ENCODE assay signal across 8 cellular contexts in the genomic region with DNA sequence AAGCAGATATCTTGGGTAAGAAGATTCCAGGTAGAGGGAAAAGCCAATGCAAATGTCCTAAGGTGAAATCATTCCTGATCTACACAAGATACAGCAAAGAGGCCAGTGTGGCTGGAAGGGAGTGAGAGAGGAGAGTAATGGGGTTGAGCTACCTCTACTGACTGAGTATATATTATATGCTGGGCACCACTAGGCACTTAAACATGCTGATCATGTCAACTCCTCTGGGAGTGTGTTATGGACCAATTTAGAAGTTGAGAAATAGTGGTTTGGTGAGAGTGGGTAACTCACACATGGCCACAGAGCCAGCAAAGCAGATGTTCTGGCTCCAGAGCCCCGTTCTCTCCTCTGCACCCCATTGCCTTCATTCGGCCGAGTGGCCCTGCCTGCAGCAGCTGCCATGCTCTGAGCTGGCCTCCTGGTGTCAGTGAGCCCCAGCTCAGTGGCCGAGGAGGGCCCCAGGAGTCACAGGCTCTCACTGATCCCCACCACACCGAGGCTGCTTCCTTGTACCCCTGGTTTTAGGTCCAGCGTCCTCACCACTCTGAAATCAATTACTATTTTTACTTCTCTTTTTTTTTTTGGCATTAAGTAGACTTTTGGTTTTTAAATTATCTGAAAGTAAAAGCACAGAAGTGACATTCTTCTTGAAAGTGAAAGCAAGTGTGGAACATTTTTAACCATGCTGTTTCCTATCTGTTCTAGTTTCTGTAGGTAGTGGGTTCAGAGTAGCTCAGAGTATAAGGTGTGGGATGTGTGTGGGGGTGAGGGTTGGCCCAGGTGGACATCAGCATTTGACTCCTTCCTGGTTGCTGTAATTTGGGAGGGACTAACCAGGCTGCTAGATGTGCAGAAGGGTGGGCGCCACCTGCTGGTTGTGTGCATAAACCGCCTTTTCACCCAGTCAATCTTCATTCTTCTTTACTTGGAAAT. TPM values are rescaled to one million over a fixed set of nuclear protein-coding genes. Genes with fewer than 3 reads are reported as not detected.
DNase-seq lines count a peak whose midpoint lies in the region; ATAC-seq and TF ChIP-seq lines count a peak whose summit lies in the region.

No MANE protein-coding gene starts in this region.

- peak overlapping the region; percentile 92; the same call in 1 of the 2 replicates for H2AFZ ChIP-seq in GM23338

- H3K4me3 Mint-ChIP-seq in GM23338 = no peak overlapping the region

- peaks cover 5% of the 10 kb centered on the region; the same call in 2 of the 3 replicates for H3K4me1 Mint-ChIP-seq in GM23338

- H3K27me3 Mint-ChIP-seq in GM23338 (ENCODE audit: insufficient read depth, low read depth, poor library complexity) = no peaks in the 10 kb centered on the region

- H3K27ac ChIP-seq in GM23338 (ENCODE audit: low read depth) (no peak overlapping the region), brain microvascular endothelial cell (no peak overlapping the region)

- H3K4me2 ChIP-seq in GM23338 = 0 out of 2 replicates have a peak overlapping the region, but pooled peaks have one; percentile 41

- H3K9me3 Mint-ChIP-seq in GM23338 = peaks cover 4% of the 10 kb centered on the region; the same call in 1 of the 3 replicates

- H3K36me3 Mint-ChIP-seq in GM23338 (ENCODE audit: low read depth) = no peaks in the 10 kb centered on the region; the same call in 1 of the 3 replicates

- in situ Hi-C loops in brain microvascular endothelial cell (cut with HindIII; ENCODE audit: low pct_ligation_motif_present, low sequenced_read_pairs) = no loop called here

- ATAC-seq in GM23338 = peak; percentile 75

- H3K4me3 ChIP-seq in GM23338 = no peak overlapping the region
- no peak overlapping the region for H3K4me3 ChIP-seq in brain microvascular endothelial cell (ENCODE audit: low read depth, low read length)

- no peaks in the 10 kb centered on the region for H4K20me1 ChIP-seq in GM23338 (replicated peaks; ENCODE audit: insufficient read depth)

- 0 out of 2 replicates have a peak, but pooled peaks cover 3% of the 10 kb centered on the region for H3K4me1 ChIP-seq in GM23338 (ENCODE audit: insufficient read depth)

- no peak overlapping the region for H3K27ac Mint-ChIP-seq in GM23338

- H3K79me2 ChIP-seq in GM23338 (replicated peaks; ENCODE audit: insufficient read depth) = no peaks in the 10 kb centered on the region

- H3K36me3 ChIP-seq in GM23338 (ENCODE audit: insufficient read depth) = no peaks in the 10 kb centered on the region
- no peaks in the 10 kb centered on the region for H3K36me3 ChIP-seq in brain microvascular endothelial cell (replicated peaks)

- H3K27me3 ChIP-seq in GM23338 (ENCODE audit: insufficient read depth) (no peaks in the 10 kb centered on the region), brain microvascular endothelial cell (replicated peaks) (no peaks in the 10 kb centered on the region)

- 0 out of 2 replicates have a peak, but pooled peaks cover 2% of the 10 kb centered on the region for H3F3A ChIP-seq in GM23338 (replicated peaks; ENCODE audit: low read depth)

- no peaks in the 10 kb centered on the region for H3K9me2 ChIP-seq in GM23338 (ENCODE audit: insufficient read depth)

- peak; percentile 32 to 45 for DNase-seq in NCI-H2081 (lab: John Stamatoyannopoulos, UW)
- no peak for DNase-seq in NCI-H2081 treated with DMSO at 0.1 percent for 48 hours (lab: John Stamatoyannopoulos, UW)
- peak; percentile 80 for DNase-seq in GM23338 (ENCODE audit: low spot score)
- peak; percentile 64 for DNase-seq in UCSD-AML1 (lab: John Stamatoyannopoulos, UW; ENCODE audit: unreplicated experiment)
- peak; percentile 56 for DNase-seq in brain microvascular endothelial cell
- DNase-seq in left kidney (ENCODE audit: low read depth, low spot score) = peak; percentile 74
- peak; percentile 38 to 59 (median 44) for DNase-seq in stimulated activated CD4-positive, alpha-beta T cell treated with anti-CD3 and anti-CD28 coated beads, TNF-alpha, amount 100 ng/mL, for 1 hour (ENCODE audit: low read depth in 3 of 3, low spot score in 1 of 3)

- peak; percentile 73 to 80 for TF ChIP-seq CTCF in GM23338 (conservative IDR thresholded peaks at IDR 0.05; ENCODE audit: low read depth in 2 of 2)
- TF ChIP-seq CTCF in LNCAP (IDR thresholded peaks at IDR 0.05) = peak; percentile 99
- TF ChIP-seq CTCF in brain microvascular endothelial cell (IDR thresholded peaks at IDR 0.05; ENCODE audit: low read depth, low read length, missing control alignments) = peak; percentile 94

TF ChIP-seq in GM23338, 12 proteins besides CTCF, POLR2A, EP300 and RAD21 (continues in another document):
- TF ChIP-seq EZH2phosphoT487 (IDR thresholded peaks at IDR 0.05; ENCODE audit: unreplicated experiment) (no peak), POLR2AphosphoS5 (IDR thresholded peaks at IDR 0.05; ENCODE audit: low read depth) (no peak), STAT1 (IDR thresholded peaks at IDR 0.05; ENCODE audit: unreplicated experiment) (no peak), CREB1 (CRISPR knock-in tag; IDR thresholded peaks at IDR 0.05; ENCODE audit: low read depth) (no peak), ZNF331 (CRISPR knock-in tag; IDR thresholded peaks at IDR 0.05; ENCODE audit: low read depth) (no peak), EZH2 (IDR thresholded peaks at IDR 0.05; ENCODE audit: low read depth, unreplicated experiment) (no peak)
- TF ChIP-seq, protein P1, sequence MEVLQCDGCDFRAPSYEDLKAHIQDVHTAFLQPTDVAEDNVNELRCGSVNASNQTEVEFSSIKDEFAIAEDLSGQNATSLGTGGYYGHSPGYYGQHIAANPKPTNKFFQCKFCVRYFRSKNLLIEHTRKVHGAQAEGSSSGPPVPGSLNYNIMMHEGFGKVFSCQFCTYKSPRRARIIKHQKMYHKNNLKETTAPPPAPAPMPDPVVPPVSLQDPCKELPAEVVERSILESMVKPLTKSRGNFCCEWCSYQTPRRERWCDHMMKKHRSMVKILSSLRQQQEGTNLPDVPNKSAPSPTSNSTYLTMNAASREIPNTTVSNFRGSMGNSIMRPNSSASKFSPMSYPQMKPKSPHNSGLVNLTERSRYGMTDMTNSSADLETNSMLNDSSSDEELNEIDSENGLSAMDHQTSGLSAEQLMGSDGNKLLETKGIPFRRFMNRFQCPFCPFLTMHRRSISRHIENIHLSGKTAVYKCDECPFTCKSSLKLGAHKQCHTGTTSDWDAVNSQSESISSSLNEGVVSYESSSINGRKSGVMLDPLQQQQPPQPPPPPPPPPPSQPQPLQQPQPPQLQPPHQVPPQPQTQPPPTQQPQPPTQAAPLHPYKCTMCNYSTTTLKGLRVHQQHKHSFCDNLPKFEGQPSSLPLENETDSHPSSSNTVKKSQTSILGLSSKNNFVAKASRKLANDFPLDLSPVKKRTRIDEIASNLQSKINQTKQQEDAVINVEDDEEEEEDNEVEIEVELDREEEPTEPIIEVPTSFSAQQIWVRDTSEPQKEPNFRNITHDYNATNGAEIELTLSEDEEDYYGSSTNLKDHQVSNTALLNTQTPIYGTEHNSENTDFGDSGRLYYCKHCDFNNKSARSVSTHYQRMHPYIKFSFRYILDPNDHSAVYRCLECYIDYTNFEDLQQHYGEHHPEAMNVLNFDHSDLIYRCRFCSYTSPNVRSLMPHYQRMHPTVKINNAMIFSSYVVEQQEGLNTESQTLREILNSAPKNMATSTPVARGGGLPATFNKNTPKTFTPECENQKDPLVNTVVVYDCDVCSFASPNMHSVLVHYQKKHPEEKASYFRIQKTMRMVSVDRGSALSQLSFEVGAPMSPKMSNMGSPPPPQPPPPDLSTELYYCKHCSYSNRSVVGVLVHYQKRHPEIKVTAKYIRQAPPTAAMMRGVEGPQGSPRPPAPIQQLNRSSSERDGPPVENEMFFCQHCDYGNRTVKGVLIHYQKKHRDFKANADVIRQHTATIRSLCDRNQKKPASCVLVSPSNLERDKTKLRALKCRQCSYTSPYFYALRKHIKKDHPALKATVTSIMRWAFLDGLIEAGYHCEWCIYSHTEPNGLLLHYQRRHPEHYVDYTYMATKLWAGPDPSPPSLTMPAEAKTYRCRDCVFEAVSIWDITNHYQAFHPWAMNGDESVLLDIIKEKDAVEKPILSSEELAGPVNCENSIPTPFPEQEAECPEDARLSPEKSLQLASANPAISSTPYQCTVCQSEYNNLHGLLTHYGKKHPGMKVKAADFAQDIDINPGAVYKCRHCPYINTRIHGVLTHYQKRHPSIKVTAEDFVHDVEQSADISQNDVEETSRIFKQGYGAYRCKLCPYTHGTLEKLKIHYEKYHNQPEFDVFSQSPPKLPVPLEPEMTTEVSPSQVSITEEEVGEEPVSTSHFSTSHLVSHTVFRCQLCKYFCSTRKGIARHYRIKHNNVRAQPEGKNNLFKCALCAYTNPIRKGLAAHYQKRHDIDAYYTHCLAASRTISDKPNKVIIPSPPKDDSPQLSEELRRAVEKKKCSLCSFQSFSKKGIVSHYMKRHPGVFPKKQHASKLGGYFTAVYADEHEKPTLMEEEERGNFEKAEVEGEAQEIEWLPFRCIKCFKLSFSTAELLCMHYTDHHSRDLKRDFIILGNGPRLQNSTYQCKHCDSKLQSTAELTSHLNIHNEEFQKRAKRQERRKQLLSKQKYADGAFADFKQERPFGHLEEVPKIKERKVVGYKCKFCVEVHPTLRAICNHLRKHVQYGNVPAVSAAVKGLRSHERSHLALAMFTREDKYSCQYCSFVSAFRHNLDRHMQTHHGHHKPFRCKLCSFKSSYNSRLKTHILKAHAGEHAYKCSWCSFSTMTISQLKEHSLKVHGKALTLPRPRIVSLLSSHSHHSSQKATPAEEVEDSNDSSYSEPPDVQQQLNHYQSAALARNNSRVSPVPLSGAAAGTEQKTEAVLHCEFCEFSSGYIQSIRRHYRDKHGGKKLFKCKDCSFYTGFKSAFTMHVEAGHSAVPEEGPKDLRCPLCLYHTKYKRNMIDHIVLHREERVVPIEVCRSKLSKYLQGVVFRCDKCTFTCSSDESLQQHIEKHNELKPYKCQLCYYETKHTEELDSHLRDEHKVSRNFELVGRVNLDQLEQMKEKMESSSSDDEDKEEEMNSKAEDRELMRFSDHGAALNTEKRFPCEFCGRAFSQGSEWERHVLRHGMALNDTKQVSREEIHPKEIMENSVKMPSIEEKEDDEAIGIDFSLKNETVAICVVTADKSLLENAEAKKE (CRISPR knock-in tag; IDR thresholded peaks at IDR 0.05) = no peak

RNA-seq across cellular contexts. Expression of a gene that starts 45.8 kb away (rescaled TPM):
- not detected in 2 replicates for total RNA-seq in GM23338 (2014; rRNA removed; shearing (Covaris generic))
- not detected in 2 replicates for polyA plus RNA-seq in GM23338 (2016; fragmentation: Nextera tagmentation; extraction: Ambion mirVana)

RNA-seq across cellular contexts. Expression of a gene that starts 50.7 kb away (rescaled TPM):
- not detected in 2 replicates for total RNA-seq in GM23338 (2014; rRNA removed; shearing (Covaris generic))
- polyA plus RNA-seq in GM23338 (2016; fragmentation: Nextera tagmentation; extraction: Ambion mirVana) = not detected in 2 replicates

RNA-seq across cellular contexts. Expression of a gene that starts 54.4 kb away (rescaled TPM):
- not detected in 2 replicates for total RNA-seq in GM23338 (2014; rRNA removed; shearing (Covaris generic))
- polyA plus RNA-seq in GM23338 (2016; fragmentation: Nextera tagmentation; extraction: Ambion mirVana) = not detected in 2 replicates
